ENCODE assay signal across 8 cellular contexts in the genomic region with DNA sequence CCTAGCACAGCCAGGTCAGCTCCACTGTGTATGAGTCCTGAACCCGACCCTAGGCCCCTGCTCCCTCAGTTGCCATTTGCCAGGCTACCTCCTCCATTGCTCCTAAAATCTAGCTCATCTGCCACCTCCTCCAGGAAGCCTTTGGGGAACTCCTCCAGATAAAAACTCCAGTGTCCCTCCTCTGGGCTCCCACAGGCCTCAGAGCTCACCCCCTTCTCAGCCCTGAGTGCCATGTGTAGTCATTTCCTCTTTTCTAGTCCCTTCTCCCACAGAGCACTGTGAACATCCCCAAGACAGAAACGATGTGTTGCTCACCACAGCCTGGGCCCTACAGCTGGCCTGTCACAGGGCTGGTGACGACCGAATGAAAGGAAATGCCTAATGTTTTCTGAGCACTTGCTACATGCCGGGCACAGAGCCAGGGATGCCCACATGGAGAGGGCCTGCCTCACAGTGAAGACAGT.
DNase-seq lines count a peak whose midpoint lies in the region; ATAC-seq, FAIRE-seq and TF ChIP-seq lines count a peak whose summit lies in the region.

No MANE protein-coding gene starts in this region.

- FAIRE-seq in GM18507 (lab: Jason Lieb, UNC) = peak; percentile 93

- H3K36me3 Mint-ChIP-seq in activated naive CD4-positive, alpha-beta T cell treated with anti-CD3 and anti-CD28 coated beads, Interleukin-2, amount 50 U/mL, for 24 hours = no peaks in the 10 kb centered on the region

- H4K20me1 ChIP-seq in mammary epithelial cell (ENCODE audit: insufficient read depth, low read length) = no peaks in the 10 kb centered on the region

- H3K4me1 ChIP-seq in upper lobe of right lung (peaks cover 52% of the 10 kb centered on the region), mammary epithelial cell (ENCODE audit: insufficient read depth, low read length) (no peaks in the 10 kb centered on the region)

- no peaks in the 10 kb centered on the region for H3K27me3 ChIP-seq in upper lobe of right lung
- H3K27me3 ChIP-seq in mammary epithelial cell (ENCODE audit: insufficient read depth, low read length) = no peaks in the 10 kb centered on the region

- peaks cover 89% of the 10 kb centered on the region for H3K4me1 Mint-ChIP-seq in activated naive CD4-positive, alpha-beta T cell treated with anti-CD3 and anti-CD28 coated beads, Interleukin-2, amount 50 U/mL, for 24 hours

- H3K9me3 ChIP-seq in upper lobe of right lung (no peaks in the 10 kb centered on the region), mammary epithelial cell (replicated peaks; ENCODE audit: insufficient read depth, low read length) (no peaks in the 10 kb centered on the region)

- ATAC-seq in HG02678 (IDR thresholded peaks at IDR 0.05; ENCODE audit: unreplicated experiment) (peak; percentile 28), upper lobe of right lung (peak; percentile 78)

- H3K36me3 ChIP-seq in upper lobe of right lung = no peaks in the 10 kb centered on the region
- no peaks in the 10 kb centered on the region for H3K36me3 ChIP-seq in mammary epithelial cell (ENCODE audit: insufficient read depth, low read length)

- no TSS peak for BruUV-seq in mammary epithelial cell (replicated peaks; lab: Mats Ljungman, UMichigan)

- DNase-seq in GM18507 (ENCODE audit: extremely low spot score, insufficient read length, low read depth) (no peak), NOMO-1 treated with dmso at 0.1 percent for 144 hours (lab: John Stamatoyannopoulos, UW; ENCODE audit: unreplicated experiment) (peak; percentile 93), lower leg skin (ENCODE audit: low spot score in 2 of 2) (peak; percentile 81 to 94), upper lobe of right lung (peak; percentile 89), mammary epithelial cell (no peak), NCI-H187 treated with DMSO at 0.1 percent for 48 hours (lab: John Stamatoyannopoulos, UW) (no peak)

- H3K4me3 Mint-ChIP-seq in activated naive CD4-positive, alpha-beta T cell treated with anti-CD3 and anti-CD28 coated beads, Interleukin-2, amount 50 U/mL, for 24 hours = peak overlapping the region; percentile 40

- no peak overlapping the region for H2AFZ ChIP-seq in mammary epithelial cell (ENCODE audit: low read depth, low read length)

- H3K9ac ChIP-seq in mammary epithelial cell (ENCODE audit: insufficient read depth, low read length) = no peak overlapping the region

- TF ChIP-seq POLR2A in lower leg skin (IDR thresholded peaks at IDR 0.05) = no peak

- peak overlapping the region; percentile 97 for H3K27ac Mint-ChIP-seq in activated naive CD4-positive, alpha-beta T cell treated with anti-CD3 and anti-CD28 coated beads, Interleukin-2, amount 50 U/mL, for 24 hours

- no peak overlapping the region for H3K4me2 ChIP-seq in mammary epithelial cell (ENCODE audit: insufficient read depth, low read depth, low read length)

- H3K27ac ChIP-seq in upper lobe of right lung (peak overlapping the region; percentile 61), mammary epithelial cell (ENCODE audit: insufficient read depth, low read depth, low read length) (no peak overlapping the region)

- dilution Hi-C loops in mammary epithelial cell (cut with HindIII; ENCODE audit: low sequenced_read_pairs) = no loop called here

- H3K4me3 ChIP-seq in lower leg skin (ENCODE audit: low read depth, poor library complexity, severe bottlenecking) = no peak overlapping the region
- no peak overlapping the region for H3K4me3 ChIP-seq in upper lobe of right lung
- H3K4me3 ChIP-seq in mammary epithelial cell (replicated peaks in 1 of 3; ENCODE audit: insufficient read depth in 1 of 3, low read depth in 2 of 3, low read length in 3 of 3) = no peak overlapping the region

- no peaks in the 10 kb centered on the region for H3K79me2 ChIP-seq in mammary epithelial cell (ENCODE audit: insufficient read depth, low read length)

- H3K9me3 Mint-ChIP-seq in activated naive CD4-positive, alpha-beta T cell treated with anti-CD3 and anti-CD28 coated beads, Interleukin-2, amount 50 U/mL, for 24 hours = no peaks in the 10 kb centered on the region

- in situ Hi-C loops in mammary epithelial cell (cut with MboI; ENCODE audit: low sequenced_read_pairs in 2 of 2) = no loop called here

- TF ChIP-seq CTCF in lower leg skin (IDR thresholded peaks at IDR 0.05) (no peak), upper lobe of right lung (IDR thresholded peaks at IDR 0.05) (no peak), mammary epithelial cell (conservative IDR thresholded peaks at IDR 0.05 in 1 of 2, IDR thresholded peaks at IDR 0.05 in 1 of 2; ENCODE audit: extremely low read depth in 1 of 2, insufficient read depth in 1 of 2, low read depth in 1 of 2, low read length in 2 of 2) (no peak)

- intact Hi-C loops in lower leg skin (cut with DNase I; ENCODE audit: low total_unique reads) = no loop called here
- intact Hi-C loops in upper lobe of right lung (cut with DNase I) = no loop called here
- intact Hi-C loops in mammary epithelial cell (cut with micrococcal nuclease) = no loop called here

- no peaks in the 10 kb centered on the region for H3K27me3 Mint-ChIP-seq in activated naive CD4-positive, alpha-beta T cell treated with anti-CD3 and anti-CD28 coated beads, Interleukin-2, amount 50 U/mL, for 24 hours

- 65 to 68% methylated on average over 5 of the region's 5 CpGs for WGBS in lower leg skin, 2 donors
- WGBS in mammary epithelial cell (ENCODE audit: low coverage, missing lambda C conversion rate) = 69% methylated on average over 5 of the region's 5 CpGs

- CTCF ChIA-PET in mammary epithelial cell (lab: Charles Lee; ENCODE audit: low non-redundant PET) = no interaction called here

Comparison
In these comparisons a context has a peak if more than half of its experiments do, and no peak if none do; other contexts are left out.
1. DNase-seq: peak in NOMO-1 treated with dmso at 0.1 percent for 144 hours (single experiment), lower leg skin (2 of 2) and upper lobe of right lung (single experiment); none in GM18507 (single experiment), mammary epithelial cell (single experiment) and NCI-H187 treated with DMSO at 0.1 percent for 48 hours (single experiment).